In genomic region chr15:78909791-78910228, GRCh38 we compare ENCODE assay signal across 8 cellular contexts. TPM values are rescaled to one million over a fixed set of nuclear protein-coding genes. Genes with fewer than 3 reads are reported as not detected.
DNase-seq lines count a peak whose midpoint lies in the region; ATAC-seq and TF ChIP-seq lines count a peak whose summit lies in the region.

No MANE protein-coding gene starts in this region.

- H3K9me3 ChIP-seq in mucosa of descending colon = no peaks in the 10 kb centered on the region

- DNase-seq in Ammon's horn (ENCODE audit: low spot score) (peak; percentile 62), GM13977 (ENCODE audit: low spot score) (peak; percentile 52), RPMI7951 (ENCODE audit: low read depth) (peak; percentile 51), mucosa of descending colon (peak in 1 of 3 donors; percentile 54), posterior vena cava (ENCODE audit: low spot score) (no peak)

- peaks cover 4% of the 10 kb centered on the region for H3K36me3 ChIP-seq in mucosa of descending colon (ENCODE audit: low read depth)

- no peaks in the 10 kb centered on the region for H3K4me1 ChIP-seq in mucosa of descending colon (ENCODE audit: low read depth)

- in situ Hi-C loops in GM13977 (cut with MboI; ENCODE audit: low pct_unique_long_range_greater_than_20kb, low sequenced_read_pairs, unreplicated experiment) = loop anchor here (10.0 kb wide), 2 partner anchors 75 to 275 kb away; no protein-coding TSS in a partner anchor

- no peaks in the 10 kb centered on the region for H3K27me3 Mint-ChIP-seq in dendritic cell treated with granulocyte-macrophage colony-stimulating factor and Interleukin-4, amounts not matched to agents 40 ng/mL and 50 ng/mL, for 4 days

- no peaks in the 10 kb centered on the region for H3K9me3 Mint-ChIP-seq in dendritic cell treated with granulocyte-macrophage colony-stimulating factor and Interleukin-4, amounts not matched to agents 40 ng/mL and 50 ng/mL, for 4 days

- no peak overlapping the region for H3K4me3 Mint-ChIP-seq in dendritic cell treated with granulocyte-macrophage colony-stimulating factor and Interleukin-4, amounts not matched to agents 40 ng/mL and 50 ng/mL, for 4 days

- peak; percentile 77 for ATAC-seq in mucosa of descending colon
- no peak for ATAC-seq in GM21576 (IDR thresholded peaks at IDR 0.05; ENCODE audit: unreplicated experiment)
- no peak for ATAC-seq in GM18511 (IDR thresholded peaks at IDR 0.05; ENCODE audit: unreplicated experiment)

- peaks cover 73% of the 10 kb centered on the region for H3K4me1 Mint-ChIP-seq in dendritic cell treated with granulocyte-macrophage colony-stimulating factor and Interleukin-4, amounts not matched to agents 40 ng/mL and 50 ng/mL, for 4 days (ENCODE audit: low read depth)

- peak; percentile 68 for TF ChIP-seq CTCF in GM13977 (IDR thresholded peaks at IDR 0.05; ENCODE audit: extremely low read depth, insufficient read depth, missing control alignments)
- TF ChIP-seq CTCF in mucosa of descending colon (IDR thresholded peaks at IDR 0.05) = no peak

- intact Hi-C loops in dendritic cell treated with granulocyte-macrophage colony-stimulating factor and Interleukin-4, amounts not matched to agents 40 ng/mL and 50 ng/mL, for 4 days (cut with micrococcal nuclease) = loop anchor here (1.0 to 5.0 kb wide), 3 partner anchors 92 to 272 kb away; no protein-coding TSS in a partner anchor
- intact Hi-C loops in mucosa of descending colon (cut with DNase I, micrococcal nuclease) = loop anchor here in 1 of 2 donors (5.0 kb wide), 1 partner anchor 272 kb away; no protein-coding TSS in a partner anchor
- intact Hi-C loops in posterior vena cava (cut with DNase I) = loop anchor here (2.0 to 10.0 kb wide), 3 partner anchors 69 to 275 kb away; no protein-coding TSS in a partner anchor

- no peak overlapping the region for H3K4me3 ChIP-seq in mucosa of descending colon

- peak overlapping the region; percentile 16 for H3K27ac Mint-ChIP-seq in dendritic cell treated with granulocyte-macrophage colony-stimulating factor and Interleukin-4, amounts not matched to agents 40 ng/mL and 50 ng/mL, for 4 days

- H3K36me3 Mint-ChIP-seq in dendritic cell treated with granulocyte-macrophage colony-stimulating factor and Interleukin-4, amounts not matched to agents 40 ng/mL and 50 ng/mL, for 4 days (ENCODE audit: low read depth) = peaks cover 88% of the 10 kb centered on the region

RNA-seq across cellular contexts. Expression of gene CTSH, which starts 35.0 kb away (rescaled TPM):
- 41.1 and 57.9 TPM in 2 replicates for total RNA-seq in RPMI7951 (2014; rRNA removed; shearing (Covaris generic))
- 10 to 100 TPM; 29.6 to 57.4 (median 53.8) TPM for total RNA-seq in mucosa of descending colon
- 100 to 1,000 TPM in 1 of 2 donors, 10 to 100 TPM in 1; 40.0 to 129 TPM for total RNA-seq in posterior vena cava

RNA-seq across cellular contexts. Expression of gene MORF4L1, which starts 37.1 kb away (rescaled TPM):
- total RNA-seq in RPMI7951 (2014; rRNA removed; shearing (Covaris generic)) = 354 and 358 TPM in 2 replicates
- total RNA-seq in mucosa of descending colon (100 to 1,000 TPM; 151 to 307 (median 188) TPM), posterior vena cava (100 to 1,000 TPM; 311 to 339 TPM)
